ENCODE assay signal across 9 cellular contexts in the genomic region with DNA sequence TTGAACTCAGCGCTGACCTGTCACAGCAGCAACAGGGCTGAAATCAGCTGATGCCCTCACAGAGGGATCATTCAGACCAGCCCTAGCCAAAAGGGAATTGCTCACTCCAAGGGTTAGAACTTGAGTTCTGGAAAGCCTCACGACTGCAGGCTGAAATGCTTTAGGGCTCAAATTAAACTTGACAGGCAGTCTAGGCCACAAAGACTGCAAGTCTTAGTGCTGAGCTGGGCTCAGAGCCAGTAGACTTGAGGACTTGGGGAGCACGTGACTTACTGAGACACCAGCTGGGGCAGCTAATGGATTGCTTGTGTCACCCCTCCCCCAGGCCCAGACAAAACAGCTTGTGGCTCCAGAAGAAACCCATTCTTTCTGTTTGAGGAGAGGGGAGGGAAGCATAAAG.
DNase-seq lines count a peak whose midpoint lies in the region; TF ChIP-seq lines count a peak whose summit lies in the region.
"Had no signal": no experiment of that assay in that cellular context is flagged by ENCODE, and none has a peak within 500 bp of the region (broad histone marks: within the 10 kb centered on the region; RNA-seq: fewer than 3 reads in every experiment).

No MANE protein-coding gene starts in this region.

- H3K9me3 Mint-ChIP-seq in nephron, result peaks cover 3% of the 10 kb centered on the region

- H3K9me3 ChIP-seq in GM23248 (ENCODE audit: low read depth) (no peaks in the 10 kb centered on the region), ascending aorta (no peaks in the 10 kb centered on the region)
- H3K9me3 ChIP-seq: HAP-1 had no signal

- H3K4me3 ChIP-seq in GM23248 (no peak overlapping the region), fibroblast of the aortic adventitia (ENCODE audit: low read depth, low read length) (no peak overlapping the region), ascending aorta (no peak overlapping the region)
- H3K4me3 ChIP-seq: HAP-1 had no signal

- H3K36me3 ChIP-seq in GM23248 (ENCODE audit: low read depth) (no peaks in the 10 kb centered on the region), ascending aorta (no peaks in the 10 kb centered on the region)
- H3K36me3 ChIP-seq: HAP-1 had no signal

- WGBS in GM23248 (ENCODE audit: low coverage in 1 of 2, low lambda C conversion rate in 2 of 2, missing lambda C conversion rate in 2 of 2), 2 experiments, result 32 to 33% methylated on average over 3 of the region's 3 CpGs

- H3K9me2 ChIP-seq in GM23248 (ENCODE audit: insufficient read depth), result no peaks in the 10 kb centered on the region

- H3K27me3 ChIP-seq in GM23248 (replicated peaks; ENCODE audit: insufficient read depth) (no peaks in the 10 kb centered on the region), ascending aorta (no peaks in the 10 kb centered on the region)

- H3K4me1 Mint-ChIP-seq in nephron, result peaks cover 24% of the 10 kb centered on the region

- H4K20me1 ChIP-seq in GM23248 (ENCODE audit: insufficient read depth), result no peaks in the 10 kb centered on the region

- no peaks in the 10 kb centered on the region for H3F3A ChIP-seq in GM23248 (ENCODE audit: insufficient read depth)

- no peak overlapping the region for H3K9ac ChIP-seq in GM23248

- H3K79me2 ChIP-seq in GM23248 (ENCODE audit: insufficient read depth), result no peaks in the 10 kb centered on the region

- TF ChIP-seq CTCF in fibroblast of the aortic adventitia (IDR thresholded peaks at IDR 0.05; ENCODE audit: insufficient read depth, low read length) (no peak), nephron (IDR thresholded peaks at IDR 0.05; ENCODE audit: unreplicated experiment in 3 of 3) (no peak), ascending aorta (IDR thresholded peaks at IDR 0.05) (no peak)

- no peak overlapping the region for H3K27ac ChIP-seq in GM23248
- H3K27ac ChIP-seq in ascending aorta, result no peak overlapping the region

- H3K27ac Mint-ChIP-seq in nephron, result peak overlapping the region; percentile 89 to 93 (median 91)

- H3K4me1 ChIP-seq in GM23248 (ENCODE audit: insufficient read depth) (no peaks in the 10 kb centered on the region), ascending aorta (no peaks in the 10 kb centered on the region)
- H3K4me1 ChIP-seq: HAP-1 had no signal

- H3K27me3 Mint-ChIP-seq in nephron (ENCODE audit: low read depth), result no peaks in the 10 kb centered on the region

- DNase-seq in GM23248 (peak; percentile 5), SK-N-DZ (ENCODE audit: low spot score) (peak; percentile 65), fibroblast of the aortic adventitia (ENCODE audit: low read depth) (peak; percentile 75), RKO (ENCODE audit: low spot score) (no peak), T1000 (lab: John Stamatoyannopoulos, UW) (no peak), ascending aorta (ENCODE audit: low spot score in 2 of 2) (no peak), amniotic stem cell (lab: John Stamatoyannopoulos, UW) (no peak)

- H2AFZ ChIP-seq in GM23248, result no peak overlapping the region

- no peaks in the 10 kb centered on the region for H3K36me3 Mint-ChIP-seq in nephron (ENCODE audit: low read depth)

- no peak overlapping the region for H3K4me2 ChIP-seq in GM23248 (ENCODE audit: unreplicated experiment)

- H3K4me3 Mint-ChIP-seq in nephron, result no peak overlapping the region

- in situ Hi-C loops in GM23248 (cut with MboI), result no loop called here

- intact Hi-C loops in ascending aorta (cut with DNase I), result no loop called here

Comparison
In these comparisons a context has a peak if more than half of its experiments do, and no peak if none do; other contexts are left out.
1. DNase-seq: peak in GM23248 (single experiment), SK-N-DZ (single experiment) and fibroblast of the aortic adventitia (single experiment); none in RKO (single experiment), T1000 (single experiment), ascending aorta (0 of 2) and amniotic stem cell (single experiment).